ENCODE assay signal across 27 cellular contexts in genomic region chr3:184143327-184143726, GRCh38. TPM values are rescaled to one million over a fixed set of nuclear protein-coding genes. Genes with fewer than 3 reads are reported as not detected.
DNase-seq lines count a peak whose midpoint lies in the region; ATAC-seq, FAIRE-seq and TF ChIP-seq lines count a peak whose summit lies in the region.
"Had no signal": no experiment of that assay in that cellular context is flagged by ENCODE, and none has a peak within 500 bp of the region (broad histone marks: within the 10 kb centered on the region; RNA-seq: fewer than 3 reads in every experiment).

No MANE protein-coding gene starts in this region.

- H3F3A ChIP-seq in PC-9 (ENCODE audit: insufficient read depth, low read depth), result peaks cover 26% of the 10 kb centered on the region

- H3K79me2 ChIP-seq in osteoblast (ENCODE audit: insufficient read depth, low read length) (peaks cover 17% of the 10 kb centered on the region), PC-9 (ENCODE audit: low read depth) (peaks cover 6% of the 10 kb centered on the region)

- H3K9me3 Mint-ChIP-seq in activated T-cell treated with anti-CD3 and anti-CD28 coated beads, Interleukin-2, amount 50 U/mL, for 24 hours, result no peaks in the 10 kb centered on the region
- no peaks in the 10 kb centered on the region for H3K9me3 Mint-ChIP-seq in T-cell
- H3K9me3 Mint-ChIP-seq: CD4-positive, alpha-beta memory T cell had no signal

- intact Hi-C loops in PC-9 (cut with micrococcal nuclease; ENCODE audit: unreplicated experiment), result loop anchor here (10.0 kb wide), 1 partner anchor 401 kb away; no protein-coding TSS in a partner anchor

- H3K36me3 ChIP-seq in osteoblast (ENCODE audit: insufficient read depth, low read length) (peaks cover 62% of the 10 kb centered on the region), PC-9 (ENCODE audit: low read depth) (peaks cover 20% of the 10 kb centered on the region; the same call in 1 of the 2 replicates)

- H2AFZ ChIP-seq in osteoblast (ENCODE audit: low read length), result no peak overlapping the region
- H2AFZ ChIP-seq in PC-9, result no peak overlapping the region

- peak; percentile 93 for FAIRE-seq in GM12892 (lab: Jason Lieb, UNC)
- FAIRE-seq: A549, GM12891, GM18507, H1, HepG2, RCC 7860 had no signal

- DNase-seq in activated T-cell treated with anti-CD3 and anti-CD28 coated beads, Interleukin-2, amount 50 U/mL, for 24 hours, result no peak
- DNase-seq in activated T-cell treated with anti-CD3 and anti-CD28 coated beads for 4 hours (no peak), GM12892 (ENCODE audit: insufficient read length) (no peak), T-helper 17 cell (no peak), osteoblast (ENCODE audit: insufficient read length, low spot score, missing footprints) (peak; percentile 34), PC-9 (no peak), mucosa of gallbladder (ENCODE audit: low spot score) (no peak), T-cell (no peak)
- DNase-seq: CD4-positive, alpha-beta memory T cell; DMS153; GDM1; KBM-7; NCI-H1105; NCI-H2081; NCI-H2171 treated with DMSO at 0.1 percent for 48 hours; NCI-H446 treated with DMSO at 0.1 percent for 48 hours; NCI-H748 treated with DMSO at 0.1 percent for 48 hours; NK-92 treated with Interleukin-12 subunit alpha and Interleukin-12 subunit beta, amount 100 ng/mL, for 24 hours had no signal

- H3K36me3 Mint-ChIP-seq in activated T-cell treated with anti-CD3 and anti-CD28 coated beads, Interleukin-2, amount 50 U/mL, for 24 hours (ENCODE audit: low read depth), result peaks cover 83% of the 10 kb centered on the region
- H3K36me3 Mint-ChIP-seq in T-helper 17 cell (ENCODE audit: low read depth) (peaks cover 10% of the 10 kb centered on the region), T-cell (peaks cover 29% of the 10 kb centered on the region)

- no peaks in the 10 kb centered on the region for H3K9me2 ChIP-seq in PC-9 (ENCODE audit: insufficient read depth)

- BruUV-seq in PC-9 (replicated peaks; lab: Mats Ljungman, UMichigan), result no TSS peak

- H3K9me3 ChIP-seq in T-helper 17 cell (ENCODE audit: control insufficient read depth, low read length, poor library complexity, severe bottlenecking) (no peaks in the 10 kb centered on the region), osteoblast (ENCODE audit: low read depth, low read length) (no peaks in the 10 kb centered on the region), PC-9 (ENCODE audit: insufficient read depth, low read depth) (no peaks in the 10 kb centered on the region)
- H3K9me3 ChIP-seq: A549 had no signal

- H3K27me3 Mint-ChIP-seq in activated T-cell treated with anti-CD3 and anti-CD28 coated beads, Interleukin-2, amount 50 U/mL, for 24 hours, result no peaks in the 10 kb centered on the region
- no peaks in the 10 kb centered on the region for H3K27me3 Mint-ChIP-seq in T-helper 17 cell
- no peaks in the 10 kb centered on the region for H3K27me3 Mint-ChIP-seq in T-cell
- H3K27me3 Mint-ChIP-seq: CD4-positive, alpha-beta memory T cell had no signal

- CTCF ChIA-PET in PC-9 (lab: Charles Lee) (interaction anchor here (0.9 kb wide), 1 partner anchor 97 kb away, joined by 4 read pairs; no protein-coding TSS in a partner anchor), T-cell (lab: Charles Lee) (interaction anchor here (0.6 to 2.6 kb wide), 2 partner anchors 8 to 13 kb away, joined by 4 to 8 read pairs; partner anchors contain the start of gene EIF2B5 (in 1 of the 2))

- H3K4me1 ChIP-seq in osteoblast (ENCODE audit: insufficient read depth, low read length) (no peaks in the 10 kb centered on the region), PC-9 (replicated peaks; ENCODE audit: insufficient read depth) (no peaks in the 10 kb centered on the region)
- H3K4me1 ChIP-seq: A549 had no signal

- no peak for TF ChIP-seq POLR2A in GM12892 (IDR thresholded peaks at IDR 0.05; ENCODE audit: low read depth, low read length)

- POLR2A ChIA-PET in PC-9 (lab: Charles Lee; ENCODE audit: unreplicated experiment), result interaction anchor here (0.5 kb wide), 1 partner anchor 42 kb away, joined by 4 read pairs; no protein-coding TSS in a partner anchor
- POLR2A ChIA-PET in T-cell (lab: Charles Lee), result no interaction called here

- H3K4me1 Mint-ChIP-seq in activated T-cell treated with anti-CD3 and anti-CD28 coated beads, Interleukin-2, amount 50 U/mL, for 24 hours (ENCODE audit: low read depth), result peaks cover 2% of the 10 kb centered on the region
- H3K4me1 Mint-ChIP-seq in T-helper 17 cell, result peaks cover 4% of the 10 kb centered on the region
- H3K4me1 Mint-ChIP-seq in T-cell, result no peaks in the 10 kb centered on the region
- H3K4me1 Mint-ChIP-seq: CD4-positive, alpha-beta memory T cell had no signal

- H3K4me2 ChIP-seq in osteoblast (ENCODE audit: insufficient read depth, low read length) (no peak overlapping the region), PC-9 (no peak overlapping the region)
- H3K4me2 ChIP-seq: A549 had no signal

- peak overlapping the region; percentile 60 for H3K27ac Mint-ChIP-seq in activated T-cell treated with anti-CD3 and anti-CD28 coated beads, Interleukin-2, amount 50 U/mL, for 24 hours
- peak overlapping the region; percentile 70 for H3K27ac Mint-ChIP-seq in T-helper 17 cell
- no peak overlapping the region for H3K27ac Mint-ChIP-seq in T-cell
- H3K27ac Mint-ChIP-seq: CD4-positive, alpha-beta memory T cell had no signal

- no peaks in the 10 kb centered on the region for H3K27me3 ChIP-seq in osteoblast (ENCODE audit: insufficient read depth, low read length)
- no peaks in the 10 kb centered on the region for H3K27me3 ChIP-seq in PC-9 (ENCODE audit: insufficient read depth, low read depth)

- TF ChIP-seq CTCF in osteoblast (IDR thresholded peaks at IDR 0.05; ENCODE audit: extremely low read depth, low read depth, low read length), result no peak
- no peak for TF ChIP-seq CTCF in PC-9 (conservative IDR thresholded peaks at IDR 0.05)

- peaks cover 3% of the 10 kb centered on the region for H4K20me1 ChIP-seq in osteoblast (ENCODE audit: insufficient read depth, low read length)
- H4K20me1 ChIP-seq in PC-9 (ENCODE audit: insufficient read depth), result no peaks in the 10 kb centered on the region; the same call in 1 of the 2 replicates

- H3K4me3 ChIP-seq in osteoblast (ENCODE audit: insufficient read depth, low read length) (no peak overlapping the region), PC-9 (no peak overlapping the region)
- H3K4me3 ChIP-seq: A549 had no signal

- H3K4me3 Mint-ChIP-seq in activated T-cell treated with anti-CD3 and anti-CD28 coated beads, Interleukin-2, amount 50 U/mL, for 24 hours, result no peak overlapping the region
- H3K4me3 Mint-ChIP-seq in T-helper 17 cell, result no peak overlapping the region
- H3K4me3 Mint-ChIP-seq in T-cell, result no peak overlapping the region
- H3K4me3 Mint-ChIP-seq: CD4-positive, alpha-beta memory T cell had no signal

- H3K27ac ChIP-seq in osteoblast (ENCODE audit: low read depth, low read length) (no peak overlapping the region), PC-9 (no peak overlapping the region)
- H3K27ac ChIP-seq: A549 had no signal

- ATAC-seq in T-helper 17 cell, result peak; percentile 30
- ATAC-seq in T-cell (replicated peaks in 1 of 4), result no peak
- ATAC-seq: A549, HepG2, Right ventricle myocardium inferior had no signal

RNA-seq across cellular contexts. Expression of gene EIF2B5, which starts 8.2 kb away (rescaled TPM):
- 33.8 TPM for polyA plus RNA-seq in GM12892 (2012; ENCODE audit: missing spikeins)
- total RNA-seq in T-helper 17 cell (10 to 100 TPM; 49.5 to 53.8 TPM), osteoblast (19.4 and 22.1 TPM in 2 replicates), PC-9 (2021) (45.7 and 54.1 TPM in 2 replicates), mucosa of gallbladder (35.5 TPM), T-cell (10 to 100 TPM; 57.8 to 74.3 (median 72.3) TPM)

RNA-seq across cellular contexts. Expression of gene DVL3, which starts 11.8 kb away (rescaled TPM):
- 14.3 TPM for polyA plus RNA-seq in GM12892 (2012; ENCODE audit: missing spikeins)
- 10 to 100 TPM; 31.5 to 42.9 TPM for total RNA-seq in T-helper 17 cell
- 51.6 and 60.4 TPM in 2 replicates for total RNA-seq in osteoblast
- 101 and 108 TPM in 2 replicates for total RNA-seq in PC-9 (2021)
- total RNA-seq in mucosa of gallbladder, result 99.2 TPM
- total RNA-seq in T-cell, result 10 to 100 TPM; 33.8 to 60.2 (median 51.2) TPM

RNA-seq across cellular contexts. Expression of gene AP2M1, which starts 31.3 kb away (rescaled TPM):
- polyA plus RNA-seq in GM12892 (2012; ENCODE audit: missing spikeins), result 157 TPM
- total RNA-seq in T-helper 17 cell (100 to 1,000 TPM; 120 to 164 TPM), osteoblast (375 and 427 TPM in 2 replicates), PC-9 (2021) (586 and 606 TPM in 2 replicates), mucosa of gallbladder (322 TPM), T-cell (100 to 1,000 TPM; 124 to 196 (median 188) TPM)

RNA-seq across cellular contexts. Expression of gene ABCF3, which starts 42.7 kb away (rescaled TPM):
- 30.3 TPM for polyA plus RNA-seq in GM12892 (2012; ENCODE audit: missing spikeins)
- total RNA-seq in T-helper 17 cell (100 to 1,000 TPM; 118 to 120 TPM), osteoblast (44.8 and 46.7 TPM in 2 replicates), PC-9 (2021) (98.8 and 137 TPM in 2 replicates), mucosa of gallbladder (77.4 TPM), T-cell (100 to 1,000 TPM; 112 to 145 (median 125) TPM)

RNA-seq across cellular contexts. Expression of gene HTR3E, which starts 46.5 kb away (rescaled TPM):
- not detected for polyA plus RNA-seq in GM12892 (2012; ENCODE audit: missing spikeins)
- total RNA-seq in T-helper 17 cell (not detected), osteoblast (not detected in 2 replicates), PC-9 (2021) (not detected in 2 replicates), mucosa of gallbladder (not detected), T-cell (not detected)
- total RNA-seq: CD4-positive, alpha-beta memory T cell; Daoy; H1; HepG2; Right ventricle myocardium inferior had no signal
- polyA plus RNA-seq: A549; BJ; CD4-positive, alpha-beta memory T cell; H1; HepG2 had no signal

Comparison
In these comparisons a context has a peak if more than half of its experiments do, and no peak if none do; other contexts are left out.
1. H3K27ac Mint-ChIP-seq: peak in activated T-cell treated with anti-CD3 and anti-CD28 coated beads, Interleukin-2, amount 50 U/mL, for 24 hours (single experiment) and T-helper 17 cell (single experiment); none in T-cell (0 of 2).